Comparison of ENCODE assay signal across 17 cellular contexts in genomic region chr17:62649570-62649969, GRCh38.
"Had no signal": no experiment of that assay in that cellular context is flagged by ENCODE, and none has a peak within 500 bp of the region (broad histone marks: within the 10 kb centered on the region; RNA-seq: fewer than 3 reads in every experiment).

No MANE protein-coding gene starts in this region.

- H3K27me3 ChIP-seq: dorsolateral prefrontal cortex, heart left ventricle had no signal

- H3K36me3 ChIP-seq: heart left ventricle, neutrophil, stomach had no signal

- H3K27ac ChIP-seq: neutrophil had no signal

- H3K4me3 ChIP-seq: dorsolateral prefrontal cortex, heart left ventricle, mucosa of descending colon, skin epidermis, stomach had no signal

- DNase-seq: cortex of kidney; effector CD8-positive, alpha-beta T cell; hypothalamus; kidney glomerular epithelial cell; mucosa of descending colon; naive thymus-derived CD8-positive, alpha-beta T cell; stimulated activated CD4-positive, alpha-beta T cell treated with anti-CD3 and anti-CD28 coated beads, Interleukin-2, amount 100 ng/mL, for 24 hours; stimulated activated CD4-positive, alpha-beta T cell treated with anti-CD3 and anti-CD28 coated beads, Interleukin-4, amount 100 ng/mL, for 4 hours; stimulated activated naive CD4-positive, alpha-beta T cell; stomach; substantia nigra; trophoblast cell had no signal

- ATAC-seq: heart left ventricle; mucosa of descending colon; naive thymus-derived CD8-positive, alpha-beta T cell; sciatic nerve had no signal

- H3K9me3 ChIP-seq: heart left ventricle, mucosa of descending colon, neutrophil, stomach had no signal
